ENCODE assay signal across 9 cellular contexts in genomic region chr5:103232393-103232999, GRCh38. TPM values are rescaled to one million over a fixed set of nuclear protein-coding genes. Genes with fewer than 3 reads are reported as not detected.
DNase-seq lines count a peak whose midpoint lies in the region; ATAC-seq, FAIRE-seq and TF ChIP-seq lines count a peak whose summit lies in the region.
"Had no signal": no experiment of that assay in that cellular context is flagged by ENCODE, and none has a peak within 500 bp of the region (broad histone marks: within the 10 kb centered on the region; RNA-seq: fewer than 3 reads in every experiment).

No MANE protein-coding gene starts in this region.

- no peak overlapping the region for H3K27ac Mint-ChIP-seq in neural progenitor cell

- H3K4me2 ChIP-seq in endothelial cell of umbilical vein (ENCODE audit: insufficient read depth, low read length) (no peak overlapping the region), neural progenitor cell (no peak overlapping the region)
- H3K4me2 ChIP-seq: BLaER1 had no signal

- H3K79me2 ChIP-seq in endothelial cell of umbilical vein (ENCODE audit: control insufficient read depth, insufficient read depth, low read length) (no peaks in the 10 kb centered on the region), neural progenitor cell (ENCODE audit: low read depth) (no peaks in the 10 kb centered on the region)

- no peaks in the 10 kb centered on the region for H4K20me1 ChIP-seq in endothelial cell of umbilical vein (replicated peaks; ENCODE audit: control insufficient read depth, extremely low read depth, insufficient read depth, low read length)
- no peaks in the 10 kb centered on the region for H4K20me1 ChIP-seq in neural progenitor cell (ENCODE audit: low read depth)
- H4K20me1 ChIP-seq: BLaER1 had no signal

- no peak overlapping the region for H3K27ac ChIP-seq in Peyer's patch
- H3K27ac ChIP-seq in endothelial cell of umbilical vein (ENCODE audit: insufficient read depth, low read depth, low read length), result no peak overlapping the region
- H3K27ac ChIP-seq in neural progenitor cell, result no peak overlapping the region
- H3K27ac ChIP-seq: BLaER1 had no signal

- H3K9me3 ChIP-seq in Peyer's patch (no peaks in the 10 kb centered on the region), endothelial cell of umbilical vein (replicated peaks; ENCODE audit: control insufficient read depth, insufficient read depth, low read length) (no peaks in the 10 kb centered on the region), neural progenitor cell (ENCODE audit: low read depth) (no peaks in the 10 kb centered on the region)
- H3K9me3 ChIP-seq: BLaER1 had no signal

- peaks cover 2% of the 10 kb centered on the region for H3K9me3 Mint-ChIP-seq in neural progenitor cell

- H3K36me3 Mint-ChIP-seq in neural progenitor cell, result no peaks in the 10 kb centered on the region

- POLR2A ChIA-PET in endothelial cell of umbilical vein (lab: Charles Lee), result no interaction called here

- no peaks in the 10 kb centered on the region for H3K9me1 ChIP-seq in endothelial cell of umbilical vein (replicated peaks; ENCODE audit: control insufficient read depth, extremely low read depth, insufficient read depth, low read length)

- CTCF ChIA-PET in endothelial cell of umbilical vein (lab: Charles Lee), result interaction anchor here (0.6 to 4.2 kb wide), 23 partner anchors 9 to 946 kb away, joined by 3 to 248 read pairs (median 4); partner anchors contain the start of gene MACIR

- FAIRE-seq in endothelial cell of umbilical vein (lab: Jason Lieb, UNC), result peak; percentile 47

- peak in 2 of 3 experiments; percentile 26 to 28 for DNase-seq in NCI-H1417 (lab: John Stamatoyannopoulos, UW)
- DNase-seq in NCI-H1417 treated with DMSO at 0.1 percent for 48 hours (lab: John Stamatoyannopoulos, UW), result no peak
- no peak for DNase-seq in Peyer's patch
- peak; percentile 62 for DNase-seq in endothelial cell of umbilical vein (ENCODE audit: low read depth, low spot score)
- DNase-seq in neural progenitor cell (ENCODE audit: low spot score), result no peak
- DNase-seq in activated gamma-delta T cell (lab: John Stamatoyannopoulos, UW), result no peak

- intact Hi-C loops in endothelial cell of umbilical vein (cut with micrococcal nuclease), result loop anchor here (1.0 to 2.0 kb wide), 3 partner anchors 26 to 946 kb away; partner anchors contain the start of gene MACIR

- no peak overlapping the region for H2AFZ ChIP-seq in endothelial cell of umbilical vein (ENCODE audit: low read depth, low read length)
- H2AFZ ChIP-seq in neural progenitor cell (replicated peaks), result no peak overlapping the region

- ATAC-seq in GM19043 (IDR thresholded peaks at IDR 0.05; ENCODE audit: low read depth, unreplicated experiment) (peak; percentile 84), HG03280 (IDR thresholded peaks at IDR 0.05; ENCODE audit: unreplicated experiment) (peak; percentile 85)

- H3K4me1 ChIP-seq in Peyer's patch (no peaks in the 10 kb centered on the region), endothelial cell of umbilical vein (ENCODE audit: control insufficient read depth, extremely low read depth, insufficient read depth, low read length) (no peaks in the 10 kb centered on the region), neural progenitor cell (no peaks in the 10 kb centered on the region)
- H3K4me1 ChIP-seq: BLaER1 had no signal

- H3K4me3 ChIP-seq in Peyer's patch (no peak overlapping the region), endothelial cell of umbilical vein (replicated peaks in 1 of 3; ENCODE audit: insufficient read depth in 1 of 3, low read depth in 1 of 3, low read length in 3 of 3) (no peak overlapping the region), neural progenitor cell (no peak overlapping the region)
- H3K4me3 ChIP-seq: BLaER1 had no signal

- no peaks in the 10 kb centered on the region for H3K4me1 Mint-ChIP-seq in neural progenitor cell

- H3F3A ChIP-seq in neural progenitor cell (ENCODE audit: low read depth), result no peaks in the 10 kb centered on the region

- no peak overlapping the region for H3K4me3 Mint-ChIP-seq in neural progenitor cell

- TF ChIP-seq CTCF in Peyer's patch (IDR thresholded peaks at IDR 0.05) (peak in 4 of 6 experiments; percentile 78 to 98 (median 97)), endothelial cell of umbilical vein (IDR thresholded peaks at IDR 0.05; ENCODE audit: extremely low read depth in 1 of 2, insufficient read depth in 1 of 2, low read depth in 1 of 2, low read length in 2 of 2) (peak; percentile 57 to 68), neural progenitor cell (IDR thresholded peaks at IDR 0.05) (peak; percentile 38)

- no peaks in the 10 kb centered on the region for H3K27me3 Mint-ChIP-seq in neural progenitor cell (ENCODE audit: insufficient read depth, low read depth)

- H3K9ac ChIP-seq in endothelial cell of umbilical vein (replicated peaks; ENCODE audit: extremely low read depth, insufficient read depth, low read length) (no peak overlapping the region), neural progenitor cell (no peak overlapping the region)
- H3K9ac ChIP-seq: BLaER1 had no signal

- dilution Hi-C loops in endothelial cell of umbilical vein (cut with MboI; ENCODE audit: extremely low pct_ligation_motif_present, low sequenced_read_pairs), result no loop called here

- no TSS peak for BruUV-seq in endothelial cell of umbilical vein (replicated peaks; lab: Mats Ljungman, UMichigan)

- H3K27me3 ChIP-seq in Peyer's patch (no peaks in the 10 kb centered on the region), endothelial cell of umbilical vein (ENCODE audit: control insufficient read depth in 2 of 2, insufficient read depth in 2 of 2, low read length in 2 of 2) (no peaks in the 10 kb centered on the region), neural progenitor cell (no peaks in the 10 kb centered on the region)
- H3K27me3 ChIP-seq: BLaER1 had no signal

- TF ChIP-seq POLR2A in Peyer's patch (IDR thresholded peaks at IDR 0.05) (no peak), endothelial cell of umbilical vein (IDR thresholded peaks at IDR 0.05; ENCODE audit: low read depth, low read length) (no peak)

- H3K36me3 ChIP-seq in Peyer's patch (no peaks in the 10 kb centered on the region), endothelial cell of umbilical vein (ENCODE audit: control insufficient read depth in 2 of 2, extremely low read depth in 1 of 2, insufficient read depth in 2 of 2, low read length in 2 of 2) (no peaks in the 10 kb centered on the region), neural progenitor cell (no peaks in the 10 kb centered on the region)
- H3K36me3 ChIP-seq: BLaER1 had no signal

TF ChIP-seq in endothelial cell of umbilical vein, 7 proteins besides CTCF, POLR2A, EP300 and RAD21:
- TF ChIP-seq JUN (IDR thresholded peaks at IDR 0.05; ENCODE audit: borderline replicate concordance, insufficient read depth, insufficient read length, low read depth), result no peak
- no peak for TF ChIP-seq GATA2 (IDR thresholded peaks at IDR 0.05; ENCODE audit: insufficient read depth, insufficient read length, low read depth, low read length)
- TF ChIP-seq MYC (IDR thresholded peaks at IDR 0.05; ENCODE audit: low read depth, low read length), result no peak
- no peak for TF ChIP-seq FOS (IDR thresholded peaks at IDR 0.05; ENCODE audit: borderline replicate concordance, insufficient read depth, low read length)
- TF ChIP-seq EZH2 (IDR thresholded peaks at IDR 0.05; ENCODE audit: borderline replicate concordance, low read depth, low read length, severe bottlenecking), result no peak
- TF ChIP-seq POLR2AphosphoS5 (IDR thresholded peaks at IDR 0.05; ENCODE audit: insufficient read depth, low read depth, low read length), result no peak
- no peak for TF ChIP-seq MAX (IDR thresholded peaks at IDR 0.05; ENCODE audit: insufficient read depth, insufficient read length)
TF ChIP-seq in endothelial cell of umbilical vein: peak in this region for 0.

RNA-seq across cellular contexts. Expression of gene MACIR, which starts 26.1 kb away (rescaled TPM):
- total RNA-seq in Peyer's patch (10 to 100 TPM in 3 of 4 donors, 1 to 10 TPM in 1; 4.1 to 42.7 (median 24.1) TPM), endothelial cell of umbilical vein (9.3 and 9.6 TPM in 2 replicates), neural progenitor cell (ENCODE audit: low replicate concordance) (22.5 and 26.3 TPM in 2 replicates)
- 3.9 and 4.0 TPM in 2 replicates for polyA plus RNA-seq in endothelial cell of umbilical vein
- polyA plus RNA-seq in endothelial cell of umbilical vein (2011; cell fraction: cytosol; rRNA removed), result 4.3 and 4.8 TPM in 2 replicates
- polyA plus RNA-seq in endothelial cell of umbilical vein (2011; cell fraction: nucleus; rRNA removed), result 9.0 and 10.9 TPM in 2 replicates
- 9.6 and 11.3 TPM in 2 replicates for polyA plus RNA-seq in endothelial cell of umbilical vein (2012)
- polyA minus RNA-seq in endothelial cell of umbilical vein, result 7.6 and 9.1 TPM in 2 replicates
- 11.8 TPM for polyA minus RNA-seq in endothelial cell of umbilical vein (2011; cell fraction: cytosol; rRNA and poly(A)+ RNA removed)
- polyA minus RNA-seq in endothelial cell of umbilical vein (2011; cell fraction: nucleus; rRNA and poly(A)+ RNA removed), result 4.5 and 5.3 TPM in 2 replicates

Comparison
In these comparisons a context has a peak if more than half of its experiments do, and no peak if none do; other contexts are left out.
1. DNase-seq: peak in NCI-H1417 (2 of 3) and endothelial cell of umbilical vein (single experiment); none in NCI-H1417 treated with DMSO at 0.1 percent for 48 hours (single experiment), Peyer's patch (0 of 3), neural progenitor cell (single experiment) and activated gamma-delta T cell (single experiment).
2. CTCF ChIP-seq: peak in every context shown above with its lines; median percentile 97 in Peyer's patch; 62 in endothelial cell of umbilical vein; 38 in neural progenitor cell.